In genomic region chr1:108199781-108200626, GRCh38 we compare ENCODE assay signal across 1 cellular context.
TF ChIP-seq lines count a peak whose summit lies in the region.

SLC25A24 (minus strand) TSS chr1:108200343; CDS start chr1:108200138, 205 bp downstream.

TF ChIP-seq in K562, 482 proteins besides CTCF, POLR2A, EP300 and RAD21 (continued from another document and continues in another):
- TF ChIP-seq TRIM25 (IDR thresholded peaks at IDR 0.05; ENCODE audit: borderline replicate concordance) = no peak
- TF ChIP-seq ZNF354B (CRISPR knock-in tag; IDR thresholded peaks at IDR 0.05) = no peak
- peak; percentile 48; the same call in 1 of the 2 replicates for TF ChIP-seq EP400 (IDR thresholded peaks at IDR 0.05)
- no peak for TF ChIP-seq RFX5 (IDR thresholded peaks at IDR 0.05; ENCODE audit: low read depth, low read length)
- TF ChIP-seq MCM7 (IDR thresholded peaks at IDR 0.05) = no peak
- no peak for TF ChIP-seq BMI1 (IDR thresholded peaks at IDR 0.05; ENCODE audit: low read length)
- TF ChIP-seq STAT5B (CRISPR knock-in tag; IDR thresholded peaks at IDR 0.05) = no peak
- TF ChIP-seq, protein P1, sequence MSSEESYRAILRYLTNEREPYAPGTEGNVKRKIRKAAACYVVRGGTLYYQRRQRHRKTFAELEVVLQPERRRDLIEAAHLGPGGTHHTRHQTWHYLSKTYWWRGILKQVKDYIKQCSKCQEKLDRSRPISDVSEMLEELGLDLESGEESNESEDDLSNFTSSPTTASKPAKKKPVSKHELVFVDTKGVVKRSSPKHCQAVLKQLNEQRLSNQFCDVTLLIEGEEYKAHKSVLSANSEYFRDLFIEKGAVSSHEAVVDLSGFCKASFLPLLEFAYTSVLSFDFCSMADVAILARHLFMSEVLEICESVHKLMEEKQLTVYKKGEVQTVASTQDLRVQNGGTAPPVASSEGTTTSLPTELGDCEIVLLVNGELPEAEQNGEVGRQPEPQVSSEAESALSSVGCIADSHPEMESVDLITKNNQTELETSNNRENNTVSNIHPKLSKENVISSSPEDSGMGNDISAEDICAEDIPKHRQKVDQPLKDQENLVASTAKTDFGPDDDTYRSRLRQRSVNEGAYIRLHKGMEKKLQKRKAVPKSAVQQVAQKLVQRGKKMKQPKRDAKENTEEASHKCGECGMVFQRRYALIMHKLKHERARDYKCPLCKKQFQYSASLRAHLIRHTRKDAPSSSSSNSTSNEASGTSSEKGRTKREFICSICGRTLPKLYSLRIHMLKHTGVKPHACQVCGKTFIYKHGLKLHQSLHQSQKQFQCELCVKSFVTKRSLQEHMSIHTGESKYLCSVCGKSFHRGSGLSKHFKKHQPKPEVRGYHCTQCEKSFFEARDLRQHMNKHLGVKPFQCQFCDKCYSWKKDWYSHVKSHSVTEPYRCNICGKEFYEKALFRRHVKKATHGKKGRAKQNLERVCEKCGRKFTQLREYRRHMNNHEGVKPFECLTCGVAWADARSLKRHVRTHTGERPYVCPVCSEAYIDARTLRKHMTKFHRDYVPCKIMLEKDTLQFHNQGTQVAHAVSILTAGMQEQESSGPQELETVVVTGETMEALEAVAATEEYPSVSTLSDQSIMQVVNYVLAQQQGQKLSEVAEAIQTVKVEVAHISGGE (CRISPR knock-in tag; IDR thresholded peaks at IDR 0.05) = peak; percentile 18 to 65 (median 55); a peak in 3 of 6 replicates
- no peak for TF ChIP-seq JUN (IDR thresholded peaks at IDR 0.05; ENCODE audit: borderline replicate concordance, low read depth, low read length)
- 0 out of 2 replicates have a peak, but pooled peaks have one; percentile 37 for TF ChIP-seq JUN (CRISPR knock-in tag; IDR thresholded peaks at IDR 0.05; ENCODE audit: borderline replicate concordance)
- TF ChIP-seq, protein P2, sequence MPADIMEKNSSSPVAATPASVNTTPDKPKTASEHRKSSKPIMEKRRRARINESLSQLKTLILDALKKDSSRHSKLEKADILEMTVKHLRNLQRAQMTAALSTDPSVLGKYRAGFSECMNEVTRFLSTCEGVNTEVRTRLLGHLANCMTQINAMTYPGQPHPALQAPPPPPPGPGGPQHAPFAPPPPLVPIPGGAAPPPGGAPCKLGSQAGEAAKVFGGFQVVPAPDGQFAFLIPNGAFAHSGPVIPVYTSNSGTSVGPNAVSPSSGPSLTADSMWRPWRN (IDR thresholded peaks at IDR 0.05; ENCODE audit: low read depth) = no peak
- 0 out of 2 replicates have a peak, but pooled peaks have one; percentile 31 for TF ChIP-seq ZBTB2 (IDR thresholded peaks at IDR 0.05)
- TF ChIP-seq SIRT6 (IDR thresholded peaks at IDR 0.05; ENCODE audit: low read depth, low read length) = no peak
- 0 out of 2 replicates have a peak, but pooled peaks have one; percentile 2 for TF ChIP-seq TGIF2 (CRISPR knock-in tag; IDR thresholded peaks at IDR 0.05)
- TF ChIP-seq MEIS2 (IDR thresholded peaks at IDR 0.05; ENCODE audit: partially characterized antibody) = peak; percentile 11
- TF ChIP-seq MYBL2 (IDR thresholded peaks at IDR 0.05; ENCODE audit: low read depth) = no peak
- TF ChIP-seq MYBL2 (CRISPR knock-in tag; IDR thresholded peaks at IDR 0.05; ENCODE audit: borderline replicate concordance) = 0 out of 2 replicates have a peak, but pooled peaks have one; percentile 29
- TF ChIP-seq TARDBP (IDR thresholded peaks at IDR 0.05) = peak; percentile 86
- peak; percentile 51; the same call in 1 of the 2 replicates for TF ChIP-seq JUNB (CRISPR knock-in tag; conservative IDR thresholded peaks at IDR 0.05)
- no peak for TF ChIP-seq DPF2 (IDR thresholded peaks at IDR 0.05)
- peak; percentile 95 for TF ChIP-seq CTBP1 (IDR thresholded peaks at IDR 0.05; ENCODE audit: borderline replicate concordance)
- TF ChIP-seq, protein P3, sequence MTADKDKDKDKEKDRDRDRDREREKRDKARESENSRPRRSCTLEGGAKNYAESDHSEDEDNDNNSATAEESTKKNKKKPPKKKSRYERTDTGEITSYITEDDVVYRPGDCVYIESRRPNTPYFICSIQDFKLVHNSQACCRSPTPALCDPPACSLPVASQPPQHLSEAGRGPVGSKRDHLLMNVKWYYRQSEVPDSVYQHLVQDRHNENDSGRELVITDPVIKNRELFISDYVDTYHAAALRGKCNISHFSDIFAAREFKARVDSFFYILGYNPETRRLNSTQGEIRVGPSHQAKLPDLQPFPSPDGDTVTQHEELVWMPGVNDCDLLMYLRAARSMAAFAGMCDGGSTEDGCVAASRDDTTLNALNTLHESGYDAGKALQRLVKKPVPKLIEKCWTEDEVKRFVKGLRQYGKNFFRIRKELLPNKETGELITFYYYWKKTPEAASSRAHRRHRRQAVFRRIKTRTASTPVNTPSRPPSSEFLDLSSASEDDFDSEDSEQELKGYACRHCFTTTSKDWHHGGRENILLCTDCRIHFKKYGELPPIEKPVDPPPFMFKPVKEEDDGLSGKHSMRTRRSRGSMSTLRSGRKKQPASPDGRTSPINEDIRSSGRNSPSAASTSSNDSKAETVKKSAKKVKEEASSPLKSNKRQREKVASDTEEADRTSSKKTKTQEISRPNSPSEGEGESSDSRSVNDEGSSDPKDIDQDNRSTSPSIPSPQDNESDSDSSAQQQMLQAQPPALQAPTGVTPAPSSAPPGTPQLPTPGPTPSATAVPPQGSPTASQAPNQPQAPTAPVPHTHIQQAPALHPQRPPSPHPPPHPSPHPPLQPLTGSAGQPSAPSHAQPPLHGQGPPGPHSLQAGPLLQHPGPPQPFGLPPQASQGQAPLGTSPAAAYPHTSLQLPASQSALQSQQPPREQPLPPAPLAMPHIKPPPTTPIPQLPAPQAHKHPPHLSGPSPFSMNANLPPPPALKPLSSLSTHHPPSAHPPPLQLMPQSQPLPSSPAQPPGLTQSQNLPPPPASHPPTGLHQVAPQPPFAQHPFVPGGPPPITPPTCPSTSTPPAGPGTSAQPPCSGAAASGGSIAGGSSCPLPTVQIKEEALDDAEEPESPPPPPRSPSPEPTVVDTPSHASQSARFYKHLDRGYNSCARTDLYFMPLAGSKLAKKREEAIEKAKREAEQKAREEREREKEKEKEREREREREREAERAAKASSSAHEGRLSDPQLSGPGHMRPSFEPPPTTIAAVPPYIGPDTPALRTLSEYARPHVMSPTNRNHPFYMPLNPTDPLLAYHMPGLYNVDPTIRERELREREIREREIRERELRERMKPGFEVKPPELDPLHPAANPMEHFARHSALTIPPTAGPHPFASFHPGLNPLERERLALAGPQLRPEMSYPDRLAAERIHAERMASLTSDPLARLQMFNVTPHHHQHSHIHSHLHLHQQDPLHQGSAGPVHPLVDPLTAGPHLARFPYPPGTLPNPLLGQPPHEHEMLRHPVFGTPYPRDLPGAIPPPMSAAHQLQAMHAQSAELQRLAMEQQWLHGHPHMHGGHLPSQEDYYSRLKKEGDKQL (CRISPR knock-in tag; IDR thresholded peaks at IDR 0.05; ENCODE audit: borderline replicate concordance) = no peak
- TF ChIP-seq E2F5 (CRISPR knock-in tag; IDR thresholded peaks at IDR 0.05) = no peak
- no peak for TF ChIP-seq THRB (CRISPR knock-in tag; conservative IDR thresholded peaks at IDR 0.05)
- TF ChIP-seq MBD2 (IDR thresholded peaks at IDR 0.05; ENCODE audit: borderline replicate concordance, low read depth) = peak; percentile 33; the same call in 1 of the 2 replicates
- TF ChIP-seq CLOCK (CRISPR knock-in tag; IDR thresholded peaks at IDR 0.05; ENCODE audit: borderline replicate concordance) = no peak
- TF ChIP-seq ZEB2 (IDR thresholded peaks at IDR 0.05) = no peak
- TF ChIP-seq TFAM (CRISPR knock-in tag; conservative IDR thresholded peaks at IDR 0.05) = no peak
- TF ChIP-seq HNRNPL (IDR thresholded peaks at IDR 0.05; ENCODE audit: low read depth, low read length) = 0 out of 2 replicates have a peak, but pooled peaks have one; percentile 47
- no peak for TF ChIP-seq FOXJ3 (CRISPR knock-in tag; IDR thresholded peaks at IDR 0.05)
- no peak for TF ChIP-seq ZNF175 (CRISPR knock-in tag; IDR thresholded peaks at IDR 0.05; ENCODE audit: low read depth)
- TF ChIP-seq, protein P4, sequence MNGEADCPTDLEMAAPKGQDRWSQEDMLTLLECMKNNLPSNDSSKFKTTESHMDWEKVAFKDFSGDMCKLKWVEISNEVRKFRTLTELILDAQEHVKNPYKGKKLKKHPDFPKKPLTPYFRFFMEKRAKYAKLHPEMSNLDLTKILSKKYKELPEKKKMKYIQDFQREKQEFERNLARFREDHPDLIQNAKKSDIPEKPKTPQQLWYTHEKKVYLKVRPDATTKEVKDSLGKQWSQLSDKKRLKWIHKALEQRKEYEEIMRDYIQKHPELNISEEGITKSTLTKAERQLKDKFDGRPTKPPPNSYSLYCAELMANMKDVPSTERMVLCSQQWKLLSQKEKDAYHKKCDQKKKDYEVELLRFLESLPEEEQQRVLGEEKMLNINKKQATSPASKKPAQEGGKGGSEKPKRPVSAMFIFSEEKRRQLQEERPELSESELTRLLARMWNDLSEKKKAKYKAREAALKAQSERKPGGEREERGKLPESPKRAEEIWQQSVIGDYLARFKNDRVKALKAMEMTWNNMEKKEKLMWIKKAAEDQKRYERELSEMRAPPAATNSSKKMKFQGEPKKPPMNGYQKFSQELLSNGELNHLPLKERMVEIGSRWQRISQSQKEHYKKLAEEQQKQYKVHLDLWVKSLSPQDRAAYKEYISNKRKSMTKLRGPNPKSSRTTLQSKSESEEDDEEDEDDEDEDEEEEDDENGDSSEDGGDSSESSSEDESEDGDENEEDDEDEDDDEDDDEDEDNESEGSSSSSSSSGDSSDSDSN (IDR thresholded peaks at IDR 0.05; ENCODE audit: borderline replicate concordance in 1 of 2, low read depth in 2 of 2, low read length in 2 of 2) = peak in 1 of 2 experiments; percentile 91; a peak in 2 of 4 replicates
- TF ChIP-seq NR0B1 (IDR thresholded peaks at IDR 0.05; ENCODE audit: partially characterized antibody) = no peak
- TF ChIP-seq FOXA3 (CRISPR knock-in tag; conservative IDR thresholded peaks at IDR 0.05 in 1 of 2, IDR thresholded peaks at IDR 0.05 in 1 of 2) = peak in 1 of 2 experiments; percentile 56; a peak in 2 of 4 replicates
- TF ChIP-seq MYC (IDR thresholded peaks at IDR 0.05; ENCODE audit: low read depth, low read length) = peak; percentile 48; the same call in 1 of the 2 replicates
- peak; percentile 51; the same call in 1 of the 2 replicates for TF ChIP-seq MYC (CRISPR knock-in tag; IDR thresholded peaks at IDR 0.05; ENCODE audit: borderline replicate concordance, low read depth)
- TF ChIP-seq GABPB1 (CRISPR knock-in tag; IDR thresholded peaks at IDR 0.05) = peak; percentile 62
